Comparison of ENCODE assay signal across 8 cellular contexts in genomic region chr1:42861014-42861399, GRCh38.
"Had no signal": no experiment of that assay in that cellular context is flagged by ENCODE, and none has a peak within 500 bp of the region (broad histone marks: within the 10 kb centered on the region; RNA-seq: fewer than 3 reads in every experiment).

No MANE protein-coding gene starts in this region.

- DNase-seq: GDM1, GF-D8 had no signal

- FAIRE-seq: G401.6, GM12891, GM12892, GM18507, GM19239 had no signal

- H3K4me3 ChIP-seq: GM12878 had no signal
